26 cellular contexts compared by ENCODE assay signal in genomic region chr6:16362296-16362695, GRCh38.
"Had no signal": no experiment of that assay in that cellular context is flagged by ENCODE, and none has a peak within 500 bp of the region (broad histone marks: within the 10 kb centered on the region; RNA-seq: fewer than 3 reads in every experiment).

No MANE protein-coding gene starts in this region.

- H3K27me3 Mint-ChIP-seq: activated naive CD8-positive, alpha-beta T cell treated with anti-CD3 and anti-CD28 coated beads, Interleukin-2, amount 50 U/mL, for 24 hours; T-helper 17 cell had no signal

- H3K9ac ChIP-seq: KMS-11 had no signal

- ATAC-seq: activated CD8-positive, alpha-beta T cell treated with anti-CD3 and anti-CD28 coated beads, Interleukin-2, amount 10 ng/mL, durations not matched to agents 7 days and 5 days; activated naive CD4-positive, alpha-beta T cell treated with anti-CD3 and anti-CD28 coated beads, Interleukin-2, amount 50 U/mL, for 72 hours; activated naive CD8-positive, alpha-beta T cell treated with anti-CD3 and anti-CD28 coated beads, Interleukin-2, amount 50 U/mL, for 24 hours; body of pancreas; PC-3; T-helper 17 cell; WTC11 had no signal

- H3K27ac Mint-ChIP-seq: activated CD8-positive, alpha-beta T cell treated with anti-CD3 and anti-CD28 coated beads, Interleukin-2, amount 10 ng/mL, durations not matched to agents 7 days and 5 days; activated naive CD4-positive, alpha-beta T cell treated with anti-CD3 and anti-CD28 coated beads, Interleukin-2, amount 50 U/mL, for 72 hours; activated naive CD8-positive, alpha-beta T cell treated with anti-CD3 and anti-CD28 coated beads, Interleukin-2, amount 50 U/mL, for 24 hours; activated T-helper 1 cell treated with anti-CD3 and anti-CD28 coated beads, Interleukin-12 subunit alpha, Interleukin-12 subunit beta, Interleukin-2, Interleukin-4 antibody, amounts not matched to agents 30 ng/mL and 10 ng/mL and 1 ng/mL, durations not matched to agents 14 hours and 24 hours and 36 hours; IgD-negative memory B cell; T-helper 17 cell; WTC11 had no signal

- H3K4me1 Mint-ChIP-seq: activated naive CD8-positive, alpha-beta T cell treated with anti-CD3 and anti-CD28 coated beads, Interleukin-2, amount 50 U/mL, for 24 hours; WTC11 had no signal

- H3K9me3 Mint-ChIP-seq: activated naive CD4-positive, alpha-beta T cell treated with anti-CD3 and anti-CD28 coated beads, Interleukin-2, amount 50 U/mL, for 72 hours; activated naive CD8-positive, alpha-beta T cell treated with anti-CD3 and anti-CD28 coated beads, Interleukin-2, amount 50 U/mL, for 24 hours; activated T-helper 1 cell treated with anti-CD3 and anti-CD28 coated beads, Interleukin-12 subunit alpha, Interleukin-12 subunit beta, Interleukin-2, Interleukin-4 antibody, amounts not matched to agents 30 ng/mL and 10 ng/mL and 1 ng/mL, durations not matched to agents 14 hours and 24 hours and 36 hours; IgD-negative memory B cell; WTC11 had no signal

- H3K36me3 ChIP-seq: ascending aorta had no signal

- H3K27me3 ChIP-seq: ascending aorta, body of pancreas had no signal

- H3K9me3 ChIP-seq: ascending aorta, body of pancreas had no signal

- H3K4me3 Mint-ChIP-seq: activated CD8-positive, alpha-beta T cell treated with anti-CD3 and anti-CD28 coated beads, Interleukin-2, amount 10 ng/mL, durations not matched to agents 7 days and 5 days; activated naive CD8-positive, alpha-beta T cell treated with anti-CD3 and anti-CD28 coated beads, Interleukin-2, amount 50 U/mL, for 24 hours; activated T-helper 1 cell treated with anti-CD3 and anti-CD28 coated beads, Interleukin-12 subunit alpha, Interleukin-12 subunit beta, Interleukin-2, Interleukin-4 antibody, amounts not matched to agents 30 ng/mL and 10 ng/mL and 1 ng/mL, durations not matched to agents 14 hours and 24 hours and 36 hours; IgD-negative memory B cell; T-helper 17 cell; WTC11 had no signal

- DNase-seq: activated CD4-positive, alpha-beta T cell treated with anti-CD3 and anti-CD28 coated beads for 48 hours; activated CD4-positive, alpha-beta T cell treated with anti-CD3 and anti-CD28 coated beads, Interleukin-2, amount 50 U/mL, for 4 hours; activated CD4-positive, CD25-positive, alpha-beta regulatory T cell treated with anti-CD3 and anti-CD28 coated beads, Interleukin-2, amount 50 U/mL, for 72 hours; activated CD8-positive, alpha-beta memory T cell treated with anti-CD3 and anti-CD28 coated beads, Interleukin-2, amount 50 U/mL, for 48 hours; activated CD8-positive, alpha-beta T cell treated with anti-CD3 and anti-CD28 coated beads, Interleukin-2, amount 10 ng/mL, durations not matched to agents 7 days and 5 days; activated effector memory CD4-positive, alpha-beta T cell treated with anti-CD3 and anti-CD28 coated beads, Interleukin-2, amount 50 U/mL, for 16 hours; activated naive CD4-positive, alpha-beta T cell treated with Interleukin-2 at 50 U/mL for 16 hours; activated naive CD8-positive, alpha-beta T cell treated with anti-CD3 and anti-CD28 coated beads, Interleukin-2, amount 50 U/mL, for 24 hours; activated T-cell treated with anti-CD3 and anti-CD28 coated beads, Interleukin-2, amount 50 U/mL, for 1 hour; amniotic stem cell; body of pancreas; NCI-H1092; NCI-H1694 treated with DMSO at 0.1 percent for 48 hours; NCI-H2029 treated with DMSO at 0.1 percent for 48 hours; NCI-H446; PC-3; SHP77 treated with DMSO at 0.1 percent for 48 hours; T-helper 17 cell; T-helper 9 cell had no signal

- H3K4me1 ChIP-seq: ascending aorta had no signal

- H3K4me3 ChIP-seq: ascending aorta, body of pancreas had no signal

- FAIRE-seq: RCC 7860 had no signal

- H3K27ac ChIP-seq: ascending aorta, body of pancreas, KMS-11 had no signal

- H3K36me3 Mint-ChIP-seq: activated naive CD4-positive, alpha-beta T cell treated with anti-CD3 and anti-CD28 coated beads, Interleukin-2, amount 50 U/mL, for 72 hours; IgD-negative memory B cell; WTC11 had no signal
